ENCODE assay signal across 8 cellular contexts in the genomic region with DNA sequence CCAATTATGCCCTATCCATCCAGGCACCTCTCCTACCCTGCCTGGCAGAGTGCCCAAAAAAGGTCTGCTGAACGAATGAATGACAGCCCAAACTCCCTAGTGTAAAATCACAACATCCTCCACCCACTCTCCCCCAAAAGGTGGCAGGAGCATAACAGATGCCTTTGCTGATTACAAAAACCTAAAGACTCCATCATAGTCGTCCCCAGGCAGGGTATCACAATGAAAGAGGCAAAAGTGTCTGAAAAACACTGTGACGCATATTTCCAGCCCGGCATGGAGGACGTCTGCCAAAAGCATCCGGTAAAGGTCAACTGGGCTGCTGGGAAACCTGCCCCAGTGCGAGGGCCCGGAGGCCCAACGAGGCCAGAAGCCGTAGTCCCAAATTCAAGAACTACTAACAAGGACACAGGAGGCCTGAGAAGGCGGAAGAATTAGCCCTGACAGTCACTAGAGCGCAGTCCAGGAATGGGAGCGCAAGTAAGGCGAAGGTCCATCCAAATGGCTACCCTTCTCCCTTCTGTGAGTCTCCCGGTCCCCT. TPM values are rescaled to one million over a fixed set of nuclear protein-coding genes. Genes with fewer than 3 reads are reported as not detected.
DNase-seq lines count a peak whose midpoint lies in the region; ATAC-seq, FAIRE-seq and TF ChIP-seq lines count a peak whose summit lies in the region.

No MANE protein-coding gene starts in this region.

- H3K9ac ChIP-seq in smooth muscle cell (ENCODE audit: low read depth), result peak overlapping the region; percentile 85

- in situ Hi-C loops in Panc1 (cut with HindIII; ENCODE audit: low pct_unique_long_range_greater_than_20kb, low sequenced_read_pairs), result no loop called here

- TF ChIP-seq POLR2A in H54 (IDR thresholded peaks at IDR 0.05; ENCODE audit: low read depth, low read length), result no peak

- CTCF ChIA-PET in AG04449 (lab: Yijun Ruan, JAX) (interaction anchor here (1.2 to 12.7 kb wide), 13 partner anchors 10 to 309 kb away, joined by 3 to 158 read pairs (median 6); no protein-coding TSS in a partner anchor), Panc1 (lab: Charles Lee) (no interaction called here)

- H4K20me1 ChIP-seq in smooth muscle cell (ENCODE audit: low read depth), result peaks cover 22% of the 10 kb centered on the region

- TF ChIP-seq CTCF in AG04449 (IDR thresholded peaks at IDR 0.05; ENCODE audit: insufficient read depth, low read length, missing control alignments) (no peak), Panc1 (IDR thresholded peaks at IDR 0.05) (no peak), smooth muscle cell (IDR thresholded peaks at IDR 0.05; ENCODE audit: borderline replicate concordance, insufficient read depth, poor library complexity, severe bottlenecking) (no peak)

- H3K4me3 ChIP-seq in AG04449 (ENCODE audit: low read depth, low read length) (peak overlapping the region; percentile 99), Panc1 (ENCODE audit: low read depth in 2 of 2, low read length in 2 of 2) (peak overlapping the region; percentile 86 to 100), iPS DF 6.9 (ENCODE audit: low read length) (peak overlapping the region; percentile 96), smooth muscle cell (peak overlapping the region; percentile 95)

- ATAC-seq in Panc1, result no peak; the same call in none of the 2 replicates
- no peak for ATAC-seq in HG03342 (IDR thresholded peaks at IDR 0.05; ENCODE audit: unreplicated experiment)

- peaks cover 3% of the 10 kb centered on the region for H3F3A ChIP-seq in smooth muscle cell (ENCODE audit: low read depth)

- peaks cover 35% of the 10 kb centered on the region for H3K79me2 ChIP-seq in smooth muscle cell (ENCODE audit: low read depth)

- WGBS in iPS DF 6.9 (ENCODE audit: insufficient coverage, insufficient read length), result no CpG with 5 or more reads among the region's 15 CpGs
- WGBS in smooth muscle cell (ENCODE audit: low lambda C conversion rate), result 3% methylated on average over 13 of the region's 15 CpGs

- no peaks in the 10 kb centered on the region for H3K27me3 ChIP-seq in Panc1 (ENCODE audit: control insufficient read depth, insufficient read depth, low read length)
- no peaks in the 10 kb centered on the region for H3K27me3 ChIP-seq in iPS DF 6.9 (ENCODE audit: control insufficient read depth, insufficient read depth, low read length)
- H3K27me3 ChIP-seq in smooth muscle cell (ENCODE audit: low read depth), result peaks cover 9% of the 10 kb centered on the region

- H2AFZ ChIP-seq in smooth muscle cell (ENCODE audit: low read depth), result peak overlapping the region; percentile 77

- H3K36me3 ChIP-seq in Panc1 (ENCODE audit: control insufficient read depth, insufficient read depth, low read length), result peaks cover 5% of the 10 kb centered on the region
- peaks cover 6% of the 10 kb centered on the region; the same call in 1 of the 2 replicates for H3K36me3 ChIP-seq in iPS DF 6.9 (ENCODE audit: control insufficient read depth, insufficient read depth, low read length)
- no peaks in the 10 kb centered on the region for H3K36me3 ChIP-seq in smooth muscle cell (ENCODE audit: low read depth)

- no peak for DNase-seq in AG04449 (ENCODE audit: low read depth, low spot score)
- peak; percentile 55 for DNase-seq in H54 (ENCODE audit: insufficient read length, low spot score)
- no peak for DNase-seq in Panc1 (ENCODE audit: low read depth, low spot score)
- DNase-seq in iPS DF 6.9 (ENCODE audit: low read depth, low spot score), result no peak
- no peak for DNase-seq in smooth muscle cell (lab: John Stamatoyannopoulos, UW; ENCODE audit: unreplicated experiment)
- DNase-seq in HTR-8/SVneo (ENCODE audit: insufficient read length, low spot score), result no peak

- POLR2A ChIA-PET in AG04449 (lab: Yijun Ruan, JAX) (interaction anchor here (0.9 to 1.3 kb wide), 4 partner anchors 15 to 910 kb away, joined by 3 to 6 read pairs (median 4); a partner anchor contains a TSS), Panc1 (lab: Charles Lee) (no interaction called here)

- FAIRE-seq in H54 (lab: Jason Lieb, UNC), result no peak
- FAIRE-seq in HTR-8/SVneo (lab: Jason Lieb, UNC), result no peak

- H3K27ac ChIP-seq in Panc1 (ENCODE audit: low read length) (peak overlapping the region; percentile 88), angular gyrus (ENCODE audit: low read depth, low read length) (peak overlapping the region; percentile 50), iPS DF 6.9 (ENCODE audit: low read length) (no peak overlapping the region), smooth muscle cell (ENCODE audit: low read depth) (peak overlapping the region; percentile 47)

- intact Hi-C loops in Panc1 (cut with micrococcal nuclease; ENCODE audit: unreplicated experiment), result no loop called here

- H3K9me3 ChIP-seq in Panc1 (ENCODE audit: control insufficient read depth, insufficient read depth, low read depth, low read length) (no peaks in the 10 kb centered on the region), iPS DF 6.9 (ENCODE audit: control insufficient read depth, insufficient read depth, low read length) (no peaks in the 10 kb centered on the region), smooth muscle cell (replicated peaks; ENCODE audit: low read depth) (no peaks in the 10 kb centered on the region)

- no TSS peak for BruUV-seq in Panc1 (replicated peaks; lab: Mats Ljungman, UMichigan)

- H3K4me1 ChIP-seq in Panc1 (ENCODE audit: control insufficient read depth, insufficient read depth, low read length), result 0 out of 2 replicates have a peak, but pooled peaks cover 4% of the 10 kb centered on the region
- no peaks in the 10 kb centered on the region for H3K4me1 ChIP-seq in iPS DF 6.9 (ENCODE audit: control insufficient read depth, insufficient read depth, low read length)
- peaks cover 12% of the 10 kb centered on the region for H3K4me1 ChIP-seq in smooth muscle cell (ENCODE audit: low read depth)

- H3K4me2 ChIP-seq in smooth muscle cell, result peak overlapping the region; percentile 98

RNA-seq across cellular contexts. Expression of a gene that starts 0.6 kb away (rescaled TPM):
- total RNA-seq in Panc1 (2021; ENCODE audit: unreplicated experiment) (47.5 TPM), smooth muscle cell (16.5 and 17.6 TPM in 2 replicates)
- 45.4 TPM for polyA plus RNA-seq in Panc1 (2012; ENCODE audit: insufficient read length)
- 44.8 and 48.6 TPM in 2 replicates for polyA plus RNA-seq in smooth muscle cell
